ENCODE assay signal across 20 cellular contexts in the genomic region with DNA sequence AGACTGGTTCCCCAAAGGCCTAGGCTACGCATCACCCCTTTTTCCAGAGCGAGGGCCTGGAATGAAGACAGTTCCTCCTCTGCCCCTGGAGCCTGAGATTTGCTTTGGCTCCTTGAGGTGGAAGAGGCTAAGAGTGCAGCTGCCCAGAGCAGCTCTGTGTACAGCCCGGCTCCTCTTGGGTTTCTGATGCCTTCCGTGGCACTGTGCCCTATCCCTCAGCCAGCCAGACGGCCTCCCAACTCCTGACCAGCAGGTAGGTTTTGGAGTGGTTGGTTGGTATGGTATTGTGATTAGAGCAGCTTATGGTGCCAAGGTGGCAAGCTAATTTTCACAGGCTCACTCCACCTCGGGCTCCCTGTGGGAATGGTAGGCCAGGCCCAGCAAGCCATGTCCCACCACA.
"Had no signal": no experiment of that assay in that cellular context is flagged by ENCODE, and none has a peak within 500 bp of the region (broad histone marks: within the 10 kb centered on the region; RNA-seq: fewer than 3 reads in every experiment).

No MANE protein-coding gene starts in this region.

- DNase-seq: activated B cell treated with CpG ODN at 0.5 μM for 24 hours; activated CD4-positive, alpha-beta T cell treated with anti-CD3 and anti-CD28 coated beads for 36 hours; activated CD4-positive, alpha-beta T cell treated with anti-CD3 and anti-CD28 coated beads, Interleukin-2, amount 50 U/mL, for 4 hours; activated CD8-positive, alpha-beta memory T cell treated with anti-CD3 and anti-CD28 coated beads for 24 hours; activated CD8-positive, alpha-beta memory T cell treated with anti-CD3 and anti-CD28 coated beads, Interleukin-2, amount 50 U/mL, for 48 hours; activated naive CD4-positive, alpha-beta T cell treated with anti-CD3 and anti-CD28 coated beads for 36 hours; activated naive CD8-positive, alpha-beta T cell treated with anti-CD3 and anti-CD28 coated beads, Interleukin-2, amount 10 ng/mL, durations not matched to agents 7 days and 5 days; activated T-cell treated with anti-CD3 and anti-CD28 coated beads, Interleukin-2, amount 50 U/mL, for 48 hours; amniotic stem cell; foreskin keratinocyte; kidney glomerular epithelial cell; naive thymus-derived CD4-positive, alpha-beta T cell; retina; spleen; stimulated activated CD4-positive, alpha-beta T cell treated with anti-CD3 and anti-CD28 coated beads, Interleukin-4, amount 100 ng/mL, for 24 hours; stimulated activated naive CD8-positive, alpha-beta T cell treated with anti-CD3 and anti-CD28 coated beads, Interleukin-15, Interleukin-2, amounts not matched to agents 100 U/mL and 50 U/mL, for 24 hours; T1000 had no signal

- H3K27ac ChIP-seq: breast epithelium, foreskin keratinocyte, hepatocyte, neural progenitor cell, spleen had no signal

- H3K36me3 ChIP-seq: breast epithelium, neural progenitor cell, spleen had no signal

- H3K4me1 ChIP-seq: breast epithelium had no signal

- H3K27me3 ChIP-seq: breast epithelium, foreskin keratinocyte, hepatocyte, neural progenitor cell, spleen had no signal

- H3K4me3 ChIP-seq: breast epithelium, hepatocyte, neural progenitor cell, spleen had no signal

- H3K9me3 ChIP-seq: breast epithelium, spleen had no signal

- ATAC-seq: activated CD4-positive, alpha-beta T cell treated with anti-CD3 and anti-CD28 coated beads for 36 hours; foreskin keratinocyte; naive thymus-derived CD4-positive, alpha-beta T cell; stimulated activated naive CD8-positive, alpha-beta T cell treated with anti-CD3 and anti-CD28 coated beads, Interleukin-15, Interleukin-2, amounts not matched to agents 100 U/mL and 50 U/mL, for 24 hours had no signal
